13 cellular contexts compared by ENCODE assay signal in the genomic region with DNA sequence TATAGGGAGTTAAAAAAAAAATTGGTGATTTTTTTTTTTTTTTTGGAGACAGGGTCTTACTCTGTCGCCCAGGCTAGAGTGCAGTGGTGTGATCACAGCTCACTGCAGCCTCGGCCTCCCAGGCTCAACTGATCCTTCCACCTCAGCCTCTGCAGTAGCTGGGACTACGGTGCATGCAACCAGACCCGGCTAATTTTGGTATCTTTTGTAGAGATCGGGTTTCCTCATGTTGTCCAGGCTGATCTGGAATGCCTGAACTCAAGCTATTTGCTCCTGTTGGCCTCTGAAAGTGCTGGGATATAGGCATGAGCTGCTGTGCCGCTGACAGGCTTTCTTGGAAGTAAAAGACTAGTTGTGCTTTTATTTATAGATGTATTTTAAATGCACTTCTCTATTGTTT. TPM values are rescaled to one million over a fixed set of nuclear protein-coding genes. Genes with fewer than 3 reads are reported as not detected.
A peak's percentile ranks its signal among the peaks of the same experiment; 100 is the strongest.
DNase-seq lines count a peak whose midpoint lies in the region; ATAC-seq and TF ChIP-seq lines count a peak whose summit lies in the region.
"Had no signal": no experiment of that assay in that cellular context is flagged by ENCODE, and none has a peak within 500 bp of the region (broad histone marks: within the 10 kb centered on the region; RNA-seq: fewer than 3 reads in every experiment).

No MANE protein-coding gene starts in this region.

- intact Hi-C loops in MCF 10A (cut with micrococcal nuclease) (no loop called here), breast epithelium (cut with DNase I; ENCODE audit: low total_unique reads) (no loop called here), testis (cut with DNase I; ENCODE audit: low total_unique reads) (no loop called here)

- no TSS peak for BruUV-seq in MCF 10A (replicated peaks; lab: Mats Ljungman, UMichigan)

- peaks cover 0 to 8% of the 10 kb centered on the region in 2 donors for H3K4me1 ChIP-seq in breast epithelium
- peaks cover 12% of the 10 kb centered on the region for H3K4me1 ChIP-seq in mesenchymal stem cell (ENCODE audit: control insufficient read depth, insufficient read depth, low read depth, low read length)
- peaks cover 37% of the 10 kb centered on the region for H3K4me1 ChIP-seq in stomach smooth muscle (ENCODE audit: control insufficient read depth, insufficient read depth, low read length)
- peaks cover 34% of the 10 kb centered on the region for H3K4me1 ChIP-seq in testis

- no peak overlapping the region for H2BK15ac ChIP-seq in mesenchymal stem cell (ENCODE audit: low read depth, poor library complexity, severe bottlenecking)

- H3K9me3 Mint-ChIP-seq in MCF 10A (ENCODE audit: unreplicated experiment), result no peaks in the 10 kb centered on the region
- H3K9me3 Mint-ChIP-seq in activated T-helper 17 cell treated with anti-CD3 and anti-CD28 coated beads, Interleukin-2, amount 50 U/mL, for 72 hours, result no peaks in the 10 kb centered on the region

- H2AK5ac ChIP-seq in mesenchymal stem cell (ENCODE audit: low read length, severe bottlenecking), result no peak overlapping the region

- H3K4me3 ChIP-seq in breast epithelium, result peak overlapping the region in 1 of 3 donors; percentile 17
- peak overlapping the region in 1 of 2 experiments; percentile 64 for H3K4me3 ChIP-seq in mesenchymal stem cell (ENCODE audit: insufficient read depth in 1 of 2, low read depth in 1 of 2, low read length in 2 of 2)
- peak overlapping the region; percentile 29 to 35 for H3K4me3 ChIP-seq in stomach smooth muscle (ENCODE audit: low read length in 2 of 2)
- no peak overlapping the region for H3K4me3 ChIP-seq in testis

- no peak overlapping the region for H3K27ac Mint-ChIP-seq in MCF 10A (ENCODE audit: low read depth, unreplicated experiment)
- H3K27ac Mint-ChIP-seq in activated T-helper 17 cell treated with anti-CD3 and anti-CD28 coated beads, Interleukin-2, amount 50 U/mL, for 72 hours, result peak overlapping the region; percentile 99

- no peak overlapping the region for H3K18ac ChIP-seq in mesenchymal stem cell (ENCODE audit: low read depth in 1 of 2, low read length in 2 of 2)

- no peaks in the 10 kb centered on the region for H3K9me3 ChIP-seq in breast epithelium
- H3K9me3 ChIP-seq in mesenchymal stem cell (ENCODE audit: control insufficient read depth, low read length), result no peaks in the 10 kb centered on the region
- H3K9me3 ChIP-seq in stomach smooth muscle (ENCODE audit: control insufficient read depth in 2 of 2, low read length in 2 of 2), result no peaks in the 10 kb centered on the region
- no peaks in the 10 kb centered on the region for H3K9me3 ChIP-seq in testis
- H3K9me3 ChIP-seq: tibial nerve had no signal

- peaks cover 37% of the 10 kb centered on the region for H3K36me3 Mint-ChIP-seq in MCF 10A (ENCODE audit: insufficient read depth, unreplicated experiment)
- peaks cover 78% of the 10 kb centered on the region for H3K36me3 Mint-ChIP-seq in activated T-helper 17 cell treated with anti-CD3 and anti-CD28 coated beads, Interleukin-2, amount 50 U/mL, for 72 hours (ENCODE audit: low read depth)

- TF ChIP-seq CTCF in MCF 10A (IDR thresholded peaks at IDR 0.05; ENCODE audit: unreplicated experiment) (no peak), breast epithelium (IDR thresholded peaks at IDR 0.05) (no peak), testis (IDR thresholded peaks at IDR 0.05) (no peak)

- H4K8ac ChIP-seq in mesenchymal stem cell (ENCODE audit: low read length), result no peak overlapping the region

- H3K14ac ChIP-seq in mesenchymal stem cell (ENCODE audit: low read length in 2 of 2), result no peak overlapping the region

- H3K4me2 ChIP-seq in mesenchymal stem cell (ENCODE audit: low read length, poor library complexity, severe bottlenecking), result peak overlapping the region; percentile 0

- H4K91ac ChIP-seq in mesenchymal stem cell (ENCODE audit: low read length), result no peak overlapping the region

- H3K79me1 ChIP-seq in mesenchymal stem cell (replicated peaks; ENCODE audit: low read length, poor library complexity, severe bottlenecking), result no peaks in the 10 kb centered on the region

- no peak overlapping the region for H2BK5ac ChIP-seq in mesenchymal stem cell (ENCODE audit: low read depth, low read length, poor library complexity, severe bottlenecking)

- H3K23ac ChIP-seq in mesenchymal stem cell (ENCODE audit: low read length in 2 of 2), result no peak overlapping the region

- CTCF ChIA-PET in MCF 10A (lab: Yijun Ruan, JAX), result interaction anchor here (1.0 kb wide), 1 partner anchor 12 kb away, joined by 3 read pairs; no protein-coding TSS in a partner anchor

- peak overlapping the region in 1 of 2 donors; percentile 42 for H3K27ac ChIP-seq in breast epithelium
- H3K27ac ChIP-seq in mesenchymal stem cell (ENCODE audit: low read length, poor library complexity, severe bottlenecking), result no peak overlapping the region
- no peak overlapping the region for H3K27ac ChIP-seq in stomach smooth muscle (ENCODE audit: low read length)
- H3K27ac ChIP-seq in testis, result peak overlapping the region in 1 of 2 donors; percentile 44
- H3K27ac ChIP-seq: C4-2B had no signal

- 91% methylated on average over 5 of the region's 6 CpGs for WGBS in mesenchymal stem cell
- 33 to 39% methylated on average over 6 of the region's 6 CpGs for WGBS in testis, 2 donors

- H2AFZ ChIP-seq in mesenchymal stem cell (ENCODE audit: low read depth, low read length), result no peak overlapping the region

- peaks cover 6% of the 10 kb centered on the region for H3K4me1 Mint-ChIP-seq in MCF 10A (ENCODE audit: insufficient read depth, unreplicated experiment)
- H3K4me1 Mint-ChIP-seq in activated T-helper 17 cell treated with anti-CD3 and anti-CD28 coated beads, Interleukin-2, amount 50 U/mL, for 72 hours, result peaks cover 39% of the 10 kb centered on the region

- H3K4me3 Mint-ChIP-seq in MCF 10A (ENCODE audit: unreplicated experiment), result peak overlapping the region; percentile 89
- H3K4me3 Mint-ChIP-seq in activated T-helper 17 cell treated with anti-CD3 and anti-CD28 coated beads, Interleukin-2, amount 50 U/mL, for 72 hours, result peak overlapping the region; percentile 91

- H3K36me3 ChIP-seq in breast epithelium, result no peaks in the 10 kb centered on the region
- peaks cover 10 to 26% of the 10 kb centered on the region in 2 experiments for H3K36me3 ChIP-seq in mesenchymal stem cell (ENCODE audit: control insufficient read depth in 1 of 2, insufficient read depth in 2 of 2, low read depth in 1 of 2, low read length in 2 of 2)
- H3K36me3 ChIP-seq in stomach smooth muscle (ENCODE audit: control insufficient read depth in 2 of 2, insufficient read depth in 2 of 2, low read length in 2 of 2), result no peaks in the 10 kb centered on the region
- H3K36me3 ChIP-seq in testis (ENCODE audit: low read depth, missing control alignments), result no peaks in the 10 kb centered on the region

- DNase-seq in MCF 10A (ENCODE audit: unreplicated experiment) (no peak), breast epithelium (ENCODE audit: low spot score in 2 of 2) (no peak), mesenchymal stem cell (no peak), NCI-H748 (lab: John Stamatoyannopoulos, UW; ENCODE audit: unreplicated experiment) (no peak), testis (no peak), HuH-7 (ENCODE audit: low spot score) (no peak)
- DNase-seq: activated effector memory CD4-positive, alpha-beta T cell treated with Interleukin-2 at 50 U/mL for 16 hours; stimulated activated CD4-positive, alpha-beta T cell treated with anti-CD3 and anti-CD28 coated beads, Interleukin-15, amount 100 ng/mL, for 24 hours had no signal

- H2BK120ac ChIP-seq in mesenchymal stem cell (ENCODE audit: low read depth, low read length), result no peak overlapping the region

- no peaks in the 10 kb centered on the region for H3K27me3 Mint-ChIP-seq in MCF 10A (ENCODE audit: insufficient read depth, unreplicated experiment)
- no peaks in the 10 kb centered on the region for H3K27me3 Mint-ChIP-seq in activated T-helper 17 cell treated with anti-CD3 and anti-CD28 coated beads, Interleukin-2, amount 50 U/mL, for 72 hours

- no peaks in the 10 kb centered on the region for H3K27me3 ChIP-seq in breast epithelium
- no peaks in the 10 kb centered on the region for H3K27me3 ChIP-seq in mesenchymal stem cell (ENCODE audit: control insufficient read depth in 1 of 2, insufficient read depth in 1 of 2, low read length in 2 of 2)
- no peaks in the 10 kb centered on the region for H3K27me3 ChIP-seq in stomach smooth muscle (ENCODE audit: control insufficient read depth in 1 of 2, insufficient read depth in 2 of 2, low read length in 2 of 2)
- H3K27me3 ChIP-seq in testis, result no peaks in the 10 kb centered on the region
- H3K27me3 ChIP-seq: tibial nerve had no signal

- peak overlapping the region; percentile 43 for H3K9ac ChIP-seq in mesenchymal stem cell (ENCODE audit: low read length)
- H3K9ac ChIP-seq in stomach smooth muscle (ENCODE audit: low read length in 2 of 2), result no peak overlapping the region

- ATAC-seq in activated T-helper 17 cell treated with anti-CD3 and anti-CD28 coated beads, Interleukin-2, amount 50 U/mL, for 72 hours (replicated peaks), result no peak

- TF ChIP-seq POLR2A in breast epithelium (IDR thresholded peaks at IDR 0.05), result no peak
- TF ChIP-seq POLR2A in testis (IDR thresholded peaks at IDR 0.05), result no peak

- no peak overlapping the region for H2BK12ac ChIP-seq in mesenchymal stem cell (ENCODE audit: low read length in 2 of 2)

- no peak overlapping the region for H3K4ac ChIP-seq in mesenchymal stem cell (ENCODE audit: low read depth in 1 of 2, low read length in 2 of 2)

- POLR2A ChIA-PET in MCF 10A (lab: Yijun Ruan, JAX), result interaction anchor here (0.6 to 6.1 kb wide), 4 partner anchors 15 to 36 kb away, joined by 3 to 97 read pairs (median 4); no protein-coding TSS in a partner anchor

RNA-seq across cellular contexts. Expression of a gene that starts 3.0 kb away (rescaled TPM):
- total RNA-seq in MCF 10A (2022), result 133 and 141 TPM in 2 replicates
- total RNA-seq in breast epithelium, result 100 to 1,000 TPM; 192 to 255 (median 213) TPM
- 100 to 1,000 TPM; 243 to 264 TPM for total RNA-seq in activated T-helper 17 cell treated with anti-CD3 and anti-CD28 coated beads, Interleukin-2, amount 50 U/mL, for 72 hours
- polyA plus RNA-seq in mesenchymal stem cell (2013, experiment 1 of 2), result 316 TPM
- 326 TPM for polyA plus RNA-seq in mesenchymal stem cell (2013, experiment 2 of 2)
- total RNA-seq in testis, result 100 to 1,000 TPM; 139 to 147 TPM
- 152 TPM for polyA plus RNA-seq in testis (ENCODE audit: insufficient read depth, low read depth, low replicate concordance)

RNA-seq across cellular contexts. Expression of a gene that starts 54.0 kb away (rescaled TPM):
- total RNA-seq in MCF 10A (2022) (not detected in 2 replicates), breast epithelium (not detected), testis (not detected)
- total RNA-seq in activated T-helper 17 cell treated with anti-CD3 and anti-CD28 coated beads, Interleukin-2, amount 50 U/mL, for 72 hours, result not detected
- polyA plus RNA-seq in mesenchymal stem cell (2013, experiment 1 of 2), result not detected
- polyA plus RNA-seq in mesenchymal stem cell (2013, experiment 2 of 2), result not detected
- polyA plus RNA-seq in testis (ENCODE audit: insufficient read depth, low read depth, low replicate concordance), result not detected
- total RNA-seq: lung microvascular endothelial cell had no signal

Comparison
In these comparisons a context has a peak if more than half of its experiments do, and no peak if none do; other contexts are left out.
1. H3K4me3 ChIP-seq: peak in stomach smooth muscle (2 of 2); none in testis (0 of 2).